Comparison of ENCODE assay signal across 7 cellular contexts in genomic region chr4:6873792-6874461, GRCh38. TPM values are rescaled to one million over a fixed set of nuclear protein-coding genes. Genes with fewer than 3 reads are reported as not detected.
DNase-seq lines count a peak whose midpoint lies in the region; ATAC-seq and TF ChIP-seq lines count a peak whose summit lies in the region.

No MANE protein-coding gene starts in this region.

- POLR2A ChIA-PET in Panc1 (lab: Charles Lee): no interaction called here

- TF ChIP-seq CTCF in GM12865 (IDR thresholded peaks at IDR 0.05; ENCODE audit: insufficient read depth, low read depth, low read length, missing control alignments): peak; percentile 89
- TF ChIP-seq CTCF in Panc1 (IDR thresholded peaks at IDR 0.05): peak; percentile 83
- TF ChIP-seq CTCF in parathyroid adenoma (IDR thresholded peaks at IDR 0.05): peak; percentile 66
- peak; percentile 79 to 85 (median 83) for TF ChIP-seq CTCF in transverse colon (IDR thresholded peaks at IDR 0.05)

- H3K27ac Mint-ChIP-seq in activated T-helper 17 cell treated with anti-CD3 and anti-CD28 coated beads, Interleukin-2, amount 50 U/mL, for 72 hours: no peak overlapping the region

- H3K27me3 ChIP-seq in Panc1 (ENCODE audit: control insufficient read depth, insufficient read depth, low read length) (no peaks in the 10 kb centered on the region), parathyroid adenoma (ENCODE audit: control insufficient read depth, insufficient read depth, low read length) (no peaks in the 10 kb centered on the region), transverse colon (no peaks in the 10 kb centered on the region)

- H2AFZ ChIP-seq in parathyroid adenoma: no peak overlapping the region

- in situ Hi-C loops in Panc1 (cut with HindIII; ENCODE audit: low pct_unique_long_range_greater_than_20kb, low sequenced_read_pairs) (no loop called here), transverse colon (cut with MboI; ENCODE audit: low pct_ligation_motif_present in 1 of 4, low pct_unique_long_range_greater_than_20kb in 1 of 4, low sequenced_read_pairs in 3 of 4) (no loop called here)

- H3K79me2 ChIP-seq in parathyroid adenoma: no peaks in the 10 kb centered on the region

- BruUV-seq in Panc1 (replicated peaks; lab: Mats Ljungman, UMichigan): no TSS peak

- no peak overlapping the region for H3K4me2 ChIP-seq in parathyroid adenoma (ENCODE audit: low read length)

- H3K4me1 Mint-ChIP-seq in activated T-helper 17 cell treated with anti-CD3 and anti-CD28 coated beads, Interleukin-2, amount 50 U/mL, for 72 hours: peaks cover 2% of the 10 kb centered on the region

- no peaks in the 10 kb centered on the region for H3K9me3 Mint-ChIP-seq in activated T-helper 17 cell treated with anti-CD3 and anti-CD28 coated beads, Interleukin-2, amount 50 U/mL, for 72 hours

- no peak overlapping the region for H3K4me3 ChIP-seq in GM12865 (ENCODE audit: low read depth, low read length)
- H3K4me3 ChIP-seq in Panc1 (ENCODE audit: low read depth in 2 of 2, low read length in 2 of 2): no peak overlapping the region
- no peak overlapping the region for H3K4me3 ChIP-seq in parathyroid adenoma (ENCODE audit: low read depth, low read length)
- H3K4me3 ChIP-seq in transverse colon: no peak overlapping the region

- WGBS in transverse colon (ENCODE audit: low coverage in 1 of 2), 2 donors: 27 to 60% methylated on average over 1 to 3 of the region's 3 CpGs

- DNase-seq in GM12865 (ENCODE audit: low read depth): peak; percentile 84
- DNase-seq in Panc1 (ENCODE audit: low read depth, low spot score): peak; percentile 50
- DNase-seq in foreskin melanocyte: peak; percentile 37
- peak; percentile 79 for DNase-seq in transverse colon

- ATAC-seq in HG02938 (IDR thresholded peaks at IDR 0.05; ENCODE audit: unreplicated experiment) (peak; percentile 77), Panc1 (peak; percentile 87)
- peak; percentile 95 for ATAC-seq in activated T-helper 17 cell treated with anti-CD3 and anti-CD28 coated beads, Interleukin-2, amount 50 U/mL, for 72 hours (replicated peaks)

- TF ChIP-seq POLR2A in transverse colon (IDR thresholded peaks at IDR 0.05): no peak

- H3K36me3 Mint-ChIP-seq in activated T-helper 17 cell treated with anti-CD3 and anti-CD28 coated beads, Interleukin-2, amount 50 U/mL, for 72 hours (ENCODE audit: low read depth): peaks cover 63% of the 10 kb centered on the region

- H3K4me3 Mint-ChIP-seq in activated T-helper 17 cell treated with anti-CD3 and anti-CD28 coated beads, Interleukin-2, amount 50 U/mL, for 72 hours: no peak overlapping the region

- CTCF ChIA-PET in Panc1 (lab: Charles Lee): interaction anchor here (0.6 to 1.4 kb wide), 7 partner anchors 9 to 197 kb away, joined by 3 to 8 read pairs (median 3); no protein-coding TSS in a partner anchor

- H3K36me3 ChIP-seq in Panc1 (ENCODE audit: control insufficient read depth, insufficient read depth, low read length) (no peaks in the 10 kb centered on the region; the same call in none of the 2 replicates), parathyroid adenoma (ENCODE audit: control insufficient read depth, insufficient read depth, low read length) (no peaks in the 10 kb centered on the region), transverse colon (peaks cover 0 to 24% (median 7%) of the 10 kb centered on the region in 4 donors)

- no peak for TF ChIP-seq EP300 in transverse colon (IDR thresholded peaks at IDR 0.05; ENCODE audit: low read depth)

- intact Hi-C loops in Panc1 (cut with micrococcal nuclease; ENCODE audit: unreplicated experiment) (loop anchor here (2.0 kb wide), 1 partner anchor 155 kb away; no protein-coding TSS in a partner anchor), transverse colon (cut with DNase I; ENCODE audit: low total_unique reads) (loop anchor here (2.0 kb wide), 1 partner anchor 155 kb away; no protein-coding TSS in a partner anchor)

- no peaks in the 10 kb centered on the region for H3K27me3 Mint-ChIP-seq in activated T-helper 17 cell treated with anti-CD3 and anti-CD28 coated beads, Interleukin-2, amount 50 U/mL, for 72 hours

- H3K9ac ChIP-seq in parathyroid adenoma: no peak overlapping the region

- H3K9me3 ChIP-seq in Panc1 (ENCODE audit: control insufficient read depth, insufficient read depth, low read depth, low read length) (no peaks in the 10 kb centered on the region), parathyroid adenoma (ENCODE audit: control insufficient read depth, low read length) (no peaks in the 10 kb centered on the region), transverse colon (no peaks in the 10 kb centered on the region)

- H3K4me1 ChIP-seq in Panc1 (ENCODE audit: control insufficient read depth, insufficient read depth, low read length): no peaks in the 10 kb centered on the region
- H3K4me1 ChIP-seq in parathyroid adenoma: no peaks in the 10 kb centered on the region
- no peaks in the 10 kb centered on the region for H3K4me1 ChIP-seq in transverse colon

- H3K27ac ChIP-seq in Panc1 (ENCODE audit: low read length) (no peak overlapping the region), parathyroid adenoma (peak overlapping the region; percentile 3), transverse colon (no peak overlapping the region)

RNA-seq across cellular contexts. Expression of gene TBC1D14, which starts 35.7 kb away (rescaled TPM):
- total RNA-seq in Panc1 (2021; ENCODE audit: unreplicated experiment): 36.3 TPM
- 35.0 TPM for polyA plus RNA-seq in Panc1 (2012; ENCODE audit: insufficient read length)
- total RNA-seq in activated T-helper 17 cell treated with anti-CD3 and anti-CD28 coated beads, Interleukin-2, amount 50 U/mL, for 72 hours: 10 to 100 TPM; 44.1 to 63.8 TPM
- 10 to 100 TPM; 42.6 to 56.9 (median 54.0) TPM for total RNA-seq in transverse colon
